8 cellular contexts compared by ENCODE assay signal in the genomic region with DNA sequence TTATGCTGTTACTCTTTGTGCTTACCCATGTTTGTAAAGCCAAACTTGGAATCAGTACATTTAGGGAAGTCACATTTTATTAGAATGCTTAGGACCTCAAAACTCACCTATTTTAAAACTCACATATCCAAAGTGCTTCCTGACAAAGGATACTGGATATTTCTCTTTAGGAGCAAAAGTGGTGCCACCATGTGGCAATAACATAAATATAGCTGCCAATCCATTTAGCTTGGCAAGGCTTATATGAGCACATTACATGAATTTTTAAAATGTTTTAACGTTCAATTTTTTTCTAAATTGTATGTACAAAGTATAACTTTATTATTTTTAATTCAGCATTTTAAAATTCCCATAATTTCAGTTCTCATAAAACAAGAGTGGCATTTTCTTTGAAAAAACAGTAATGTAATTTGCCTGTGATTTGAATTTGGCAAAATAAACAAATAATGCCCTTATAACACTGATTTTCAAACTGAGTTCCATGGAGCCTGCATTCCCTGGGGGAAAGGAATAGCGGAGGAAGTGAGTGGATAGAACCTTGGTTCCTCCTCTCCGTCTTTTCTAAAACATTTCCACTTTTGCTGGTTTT.
DNase-seq lines count a peak whose midpoint lies in the region; ATAC-seq and TF ChIP-seq lines count a peak whose summit lies in the region.

No MANE protein-coding gene starts in this region.

- H3K27ac ChIP-seq in cardiac muscle cell, result no peak overlapping the region
- no peak overlapping the region for H3K27ac ChIP-seq in right atrium auricular region
- H3K27ac ChIP-seq in esophagus muscularis mucosa (replicated peaks in 1 of 4), result no peak overlapping the region

- H3K4me3 ChIP-seq in cardiac muscle cell (no peak overlapping the region), right atrium auricular region (no peak overlapping the region), esophagus muscularis mucosa (no peak overlapping the region)

- TF ChIP-seq POLR2A in esophagus muscularis mucosa (IDR thresholded peaks at IDR 0.05; ENCODE audit: low read depth), result no peak

- no peak for ATAC-seq in GM18858 (IDR thresholded peaks at IDR 0.05; ENCODE audit: unreplicated experiment)
- no peak for ATAC-seq in GM21526 (IDR thresholded peaks at IDR 0.05; ENCODE audit: low FRiP score, unreplicated experiment)

- TF ChIP-seq EP300 in esophagus muscularis mucosa (IDR thresholded peaks at IDR 0.05), result no peak

- 63% methylated on average over 3 of the region's 3 CpGs for WGBS in esophagus muscularis mucosa

- H3K9me3 ChIP-seq in cardiac muscle cell (ENCODE audit: low read depth) (no peaks in the 10 kb centered on the region), right atrium auricular region (no peaks in the 10 kb centered on the region), esophagus muscularis mucosa (no peaks in the 10 kb centered on the region)

- intact Hi-C loops in esophagus muscularis mucosa (cut with DNase I), result loop anchor here (5.0 kb wide), 1 partner anchor 219 kb away; no protein-coding TSS in a partner anchor

- H3K27me3 ChIP-seq in cardiac muscle cell (no peaks in the 10 kb centered on the region), right atrium auricular region (no peaks in the 10 kb centered on the region), esophagus muscularis mucosa (no peaks in the 10 kb centered on the region)

- DNase-seq in cardiac muscle cell (ENCODE audit: low read depth in 1 of 2, low spot score in 1 of 2), result peak; percentile 34 to 70
- no peak for DNase-seq in right atrium auricular region (ENCODE audit: low spot score)
- DNase-seq in NCI-H526 treated with DMSO at 0.1 percent for 48 hours (lab: John Stamatoyannopoulos, UW), result peak; percentile 41
- no peak for DNase-seq in esophagus muscularis mucosa (ENCODE audit: extremely low spot score)
- DNase-seq in renal cortical epithelial cell (ENCODE audit: low read depth), result peak; percentile 70
- DNase-seq in 8988T, result no peak

- TF ChIP-seq CTCF in cardiac muscle cell (IDR thresholded peaks at IDR 0.05; ENCODE audit: low read depth, low read length), result peak; percentile 49
- peak in 1 of 2 donors; percentile 65 for TF ChIP-seq CTCF in right atrium auricular region (IDR thresholded peaks at IDR 0.05)
- peak; percentile 24 to 44 (median 26) for TF ChIP-seq CTCF in esophagus muscularis mucosa (IDR thresholded peaks at IDR 0.05)

- H3K36me3 ChIP-seq in cardiac muscle cell (no peaks in the 10 kb centered on the region), right atrium auricular region (no peaks in the 10 kb centered on the region), esophagus muscularis mucosa (peaks cover 0 to 8% (median 0%) of the 10 kb centered on the region in 4 donors)

- H3K4me1 ChIP-seq in cardiac muscle cell (ENCODE audit: low read depth), result no peaks in the 10 kb centered on the region
- H3K4me1 ChIP-seq in right atrium auricular region, result no peaks in the 10 kb centered on the region
- peaks cover 5 to 7% (median 6%) of the 10 kb centered on the region in 4 donors for H3K4me1 ChIP-seq in esophagus muscularis mucosa

Comparison
In these comparisons a context has a peak if more than half of its experiments do, and no peak if none do; other contexts are left out.
1. DNase-seq: peak in cardiac muscle cell (2 of 2), NCI-H526 treated with DMSO at 0.1 percent for 48 hours (single experiment) and renal cortical epithelial cell (single experiment); none in right atrium auricular region (single experiment), esophagus muscularis mucosa (single experiment) and 8988T (single experiment).